In genomic region chr13:48804836-48805601, GRCh38 we compare ENCODE assay signal across 11 cellular contexts.
DNase-seq lines count a peak whose midpoint lies in the region; ATAC-seq, FAIRE-seq and TF ChIP-seq lines count a peak whose summit lies in the region.
"Had no signal": no experiment of that assay in that cellular context is flagged by ENCODE, and none has a peak within 500 bp of the region (broad histone marks: within the 10 kb centered on the region; RNA-seq: fewer than 3 reads in every experiment).

No MANE protein-coding gene starts in this region.

- peaks cover 13% of the 10 kb centered on the region for H3K36me3 Mint-ChIP-seq in activated CD4-positive, alpha-beta memory T cell treated with anti-CD3 and anti-CD28 coated beads, Interleukin-2, amount 10 ng/mL, durations not matched to agents 7 days and 5 days (ENCODE audit: low read depth)

- H3K79me2 ChIP-seq in Karpas-422 (ENCODE audit: low read length): no peaks in the 10 kb centered on the region
- H3K79me2 ChIP-seq in osteoblast (ENCODE audit: insufficient read depth, low read length): no peaks in the 10 kb centered on the region

- DNase-seq in H54 (ENCODE audit: insufficient read length, low spot score) (no peak), fibroblast of villous mesenchyme (ENCODE audit: low read depth) (peak; percentile 71), Karpas-422 (no peak), osteoblast (ENCODE audit: insufficient read length, low spot score, missing footprints) (no peak)
- no peak for DNase-seq in activated CD4-positive, alpha-beta memory T cell treated with anti-CD3 and anti-CD28 coated beads, Interleukin-2, amount 10 ng/mL, durations not matched to agents 7 days and 5 days
- DNase-seq: brain microvascular endothelial cell; NCI-H1417 treated with DMSO at 0.1 percent for 48 hours; stimulated activated CD4-positive, alpha-beta T cell treated with anti-CD3 and anti-CD28 coated beads, Interleukin-4, amount 100 ng/mL, for 1 hour had no signal

- CTCF ChIA-PET in activated CD4-positive, alpha-beta memory T cell treated with anti-CD3 and anti-CD28 coated beads, Interleukin-2, amount 10 ng/mL, durations not matched to agents 7 days and 5 days (lab: Charles Lee): no interaction called here

- H3K4me3 ChIP-seq in BLaER1 treated with 17β-estradiol and CSF1 and Interleukin-3, amounts not matched to agents 10 nM and 100 nM: no peak overlapping the region
- no peak overlapping the region for H3K4me3 ChIP-seq in fibroblast of villous mesenchyme (ENCODE audit: low read depth, low read length)
- no peak overlapping the region for H3K4me3 ChIP-seq in Karpas-422 (ENCODE audit: low read length)
- H3K4me3 ChIP-seq in osteoblast (ENCODE audit: insufficient read depth, low read length): no peak overlapping the region

- no peak overlapping the region for H3K27ac ChIP-seq in BLaER1 treated with 17β-estradiol and CSF1 and Interleukin-3, amounts not matched to agents 10 nM and 100 nM
- H3K27ac ChIP-seq in Karpas-422 (ENCODE audit: low read length): no peak overlapping the region
- no peak overlapping the region for H3K27ac ChIP-seq in osteoblast (ENCODE audit: low read depth, low read length)
- H3K27ac ChIP-seq: brain microvascular endothelial cell had no signal

- POLR2A ChIA-PET in activated CD4-positive, alpha-beta memory T cell treated with anti-CD3 and anti-CD28 coated beads, Interleukin-2, amount 10 ng/mL, durations not matched to agents 7 days and 5 days (lab: Charles Lee): interaction anchor here (1.5 to 1.8 kb wide), 2 partner anchors 12 to 80 kb away, joined by 6 to 8 read pairs; no protein-coding TSS in a partner anchor

- H3K9me2 ChIP-seq in Karpas-422 (replicated peaks; ENCODE audit: insufficient read depth, low read length): no peaks in the 10 kb centered on the region

- peaks cover 0 to 6% (median 0%) of the 10 kb centered on the region in 11 experiments; a peak in 1 of 22 replicates for H3K27me3 ChIP-seq in BLaER1 treated with 17β-estradiol and CSF1 and Interleukin-3, amounts not matched to agents 10 nM and 100 nM
- H3K27me3 ChIP-seq in Karpas-422 (ENCODE audit: low read length) (no peaks in the 10 kb centered on the region), osteoblast (ENCODE audit: insufficient read depth, low read length) (no peaks in the 10 kb centered on the region)
- H3K27me3 ChIP-seq: brain microvascular endothelial cell had no signal

- no peak overlapping the region for H3K9ac ChIP-seq in BLaER1 treated with 17β-estradiol and CSF1 and Interleukin-3, amounts not matched to agents 10 nM and 100 nM
- no peak overlapping the region for H3K9ac ChIP-seq in Karpas-422 (ENCODE audit: low read length)

- peak; percentile 68 for FAIRE-seq in H54 (lab: Jason Lieb, UNC)

- H3K4me1 Mint-ChIP-seq in activated CD4-positive, alpha-beta memory T cell treated with anti-CD3 and anti-CD28 coated beads, Interleukin-2, amount 10 ng/mL, durations not matched to agents 7 days and 5 days: peaks cover 28% of the 10 kb centered on the region

- peaks cover 0 to 22% (median 10%) of the 10 kb centered on the region in 10 experiments; a peak in 15 of 20 replicates for H3K4me1 ChIP-seq in BLaER1 treated with 17β-estradiol and CSF1 and Interleukin-3, amounts not matched to agents 10 nM and 100 nM
- H3K4me1 ChIP-seq in Karpas-422 (ENCODE audit: low read length) (no peaks in the 10 kb centered on the region), osteoblast (ENCODE audit: insufficient read depth, low read length) (peaks cover 10% of the 10 kb centered on the region)

- H3K9me3 Mint-ChIP-seq in activated CD4-positive, alpha-beta memory T cell treated with anti-CD3 and anti-CD28 coated beads, Interleukin-2, amount 10 ng/mL, durations not matched to agents 7 days and 5 days: peaks cover 17% of the 10 kb centered on the region

- no peaks in the 10 kb centered on the region for H3K27me3 Mint-ChIP-seq in activated CD4-positive, alpha-beta memory T cell treated with anti-CD3 and anti-CD28 coated beads, Interleukin-2, amount 10 ng/mL, durations not matched to agents 7 days and 5 days

- H4K20me1 ChIP-seq in BLaER1 treated with 17β-estradiol and CSF1 and Interleukin-3, amounts not matched to agents 10 nM and 100 nM: no peaks in the 10 kb centered on the region
- H4K20me1 ChIP-seq in Karpas-422 (ENCODE audit: insufficient read depth, low read depth, low read length) (no peaks in the 10 kb centered on the region), osteoblast (ENCODE audit: insufficient read depth, low read length) (no peaks in the 10 kb centered on the region)

- H3K4me2 ChIP-seq in BLaER1 treated with 17β-estradiol and CSF1 and Interleukin-3, amounts not matched to agents 10 nM and 100 nM: peak overlapping the region in 8 of 11 experiments; percentile 6 to 57 (median 32); a peak in 11 of 22 replicates
- H3K4me2 ChIP-seq in Karpas-422 (ENCODE audit: low read depth, low read length, poor library complexity, severe bottlenecking): no peak overlapping the region
- H3K4me2 ChIP-seq in osteoblast (ENCODE audit: insufficient read depth, low read length): no peak overlapping the region

- no peak for ATAC-seq in HG03159 (IDR thresholded peaks at IDR 0.05; ENCODE audit: unreplicated experiment)
- ATAC-seq in GM18505 (IDR thresholded peaks at IDR 0.05; ENCODE audit: unreplicated experiment): no peak

- TF ChIP-seq CTCF in fibroblast of villous mesenchyme (IDR thresholded peaks at IDR 0.05; ENCODE audit: insufficient read depth, low read depth, low read length) (no peak), osteoblast (IDR thresholded peaks at IDR 0.05; ENCODE audit: extremely low read depth, low read depth, low read length) (no peak)

- H3K27ac Mint-ChIP-seq in activated CD4-positive, alpha-beta memory T cell treated with anti-CD3 and anti-CD28 coated beads, Interleukin-2, amount 10 ng/mL, durations not matched to agents 7 days and 5 days: peak overlapping the region; percentile 73

- H3K36me3 ChIP-seq in BLaER1 treated with 17β-estradiol and CSF1 and Interleukin-3, amounts not matched to agents 10 nM and 100 nM: no peaks in the 10 kb centered on the region
- H3K36me3 ChIP-seq in Karpas-422 (ENCODE audit: insufficient read depth, low read length) (no peaks in the 10 kb centered on the region), osteoblast (ENCODE audit: insufficient read depth, low read length) (no peaks in the 10 kb centered on the region)
- H3K36me3 ChIP-seq: brain microvascular endothelial cell had no signal

- no peak for TF ChIP-seq POLR2A in H54 (IDR thresholded peaks at IDR 0.05; ENCODE audit: low read depth, low read length)
- TF ChIP-seq POLR2A in GM18505 (IDR thresholded peaks at IDR 0.05; ENCODE audit: borderline replicate concordance, extremely low read depth, insufficient read depth, insufficient read length): no peak

- H3K9me3 ChIP-seq in BLaER1 treated with 17β-estradiol and CSF1 and Interleukin-3, amounts not matched to agents 10 nM and 100 nM (replicated peaks in 1 of 11): peaks cover 0 to 7% (median 0%) of the 10 kb centered on the region in 11 experiments; a peak in 1 of 22 replicates
- no peaks in the 10 kb centered on the region for H3K9me3 ChIP-seq in Karpas-422 (ENCODE audit: low read length)
- H3K9me3 ChIP-seq in osteoblast (ENCODE audit: low read depth, low read length): no peaks in the 10 kb centered on the region

- H2AFZ ChIP-seq in Karpas-422 (ENCODE audit: low read length) (no peak overlapping the region), osteoblast (ENCODE audit: low read length) (no peak overlapping the region)

- no peak overlapping the region for H3K4me3 Mint-ChIP-seq in activated CD4-positive, alpha-beta memory T cell treated with anti-CD3 and anti-CD28 coated beads, Interleukin-2, amount 10 ng/mL, durations not matched to agents 7 days and 5 days

Comparison
In these comparisons a context has a peak if more than half of its experiments do, and no peak if none do; other contexts are left out.
1. H3K4me2 ChIP-seq: peak in BLaER1 treated with 17β-estradiol and CSF1 and Interleukin-3, amounts not matched to agents 10 nM and 100 nM (8 of 11); none in Karpas-422 (single experiment) and osteoblast (single experiment).